In genomic region chr6:137883400-137883888, GRCh38 we compare ENCODE assay signal across 11 cellular contexts. TPM values are rescaled to one million over a fixed set of nuclear protein-coding genes. Genes with fewer than 3 reads are reported as not detected.
DNase-seq lines count a peak whose midpoint lies in the region; ATAC-seq, FAIRE-seq and TF ChIP-seq lines count a peak whose summit lies in the region.
"Had no signal": no experiment of that assay in that cellular context is flagged by ENCODE, and none has a peak within 500 bp of the region (broad histone marks: within the 10 kb centered on the region; RNA-seq: fewer than 3 reads in every experiment).

No MANE protein-coding gene starts in this region.

- H4K20me1 ChIP-seq in Loucy (ENCODE audit: insufficient read depth, low read length, poor library complexity, severe bottlenecking), result no peaks in the 10 kb centered on the region

- H3K4me3 Mint-ChIP-seq in CD4-positive, alpha-beta T cell, result peak overlapping the region; percentile 85

- POLR2A ChIA-PET in CD4-positive, alpha-beta T cell (lab: Charles Lee), result interaction anchor here (0.8 to 6.5 kb wide), 5 partner anchors 8 to 175 kb away, joined by 3 to 55 read pairs (median 4); partner anchors contain the start of gene TNFAIP3

- peak; percentile 35 for ATAC-seq in CD4-positive, alpha-beta T cell (ENCODE audit: poor library complexity)
- ATAC-seq in GM21576 (IDR thresholded peaks at IDR 0.05; ENCODE audit: unreplicated experiment) (no peak), GM19395 (IDR thresholded peaks at IDR 0.05; ENCODE audit: unreplicated experiment) (no peak)

- FAIRE-seq in GM19239 (lab: Jason Lieb, UNC), result no peak
- no peak for FAIRE-seq in RCC 7860 (lab: Jason Lieb, UNC)

- CTCF ChIA-PET in CD4-positive, alpha-beta T cell (lab: Charles Lee), result interaction anchor here (1.3 to 2.3 kb wide), 3 partner anchors 17 to 84 kb away, joined by 3 to 11 read pairs (median 3); partner anchors contain the start of gene TNFAIP3

- H3K36me3 ChIP-seq in Loucy (ENCODE audit: insufficient read depth, low read length) (peaks cover 41% of the 10 kb centered on the region), mesodermal cell (ENCODE audit: control insufficient read depth, insufficient read depth, low read length) (peaks cover 41% of the 10 kb centered on the region)

- H3K4me1 ChIP-seq in Loucy (ENCODE audit: insufficient read depth, low read length, poor library complexity, severe bottlenecking) (peaks cover 44% of the 10 kb centered on the region), mesodermal cell (ENCODE audit: control insufficient read depth, insufficient read depth, low read length, poor library complexity, severe bottlenecking) (peaks cover 14% of the 10 kb centered on the region)

- TF ChIP-seq CTCF in CD4-positive, alpha-beta T cell (IDR thresholded peaks at IDR 0.05), result no peak
- no peak for TF ChIP-seq CTCF in Loucy (conservative IDR thresholded peaks at IDR 0.05; ENCODE audit: low read length)

- H3K9me3 ChIP-seq in CD4-positive, alpha-beta T cell (ENCODE audit: control insufficient read depth, low read length), result no peaks in the 10 kb centered on the region
- H3K9me3 ChIP-seq in Loucy (ENCODE audit: insufficient read depth, low read depth, low read length) (peaks cover 3% of the 10 kb centered on the region; the same call in 1 of the 2 replicates), mesodermal cell (ENCODE audit: control insufficient read depth, low read length) (no peaks in the 10 kb centered on the region)

- H3K4me2 ChIP-seq in Loucy (ENCODE audit: low read depth, low read length, poor library complexity, severe bottlenecking), result peak overlapping the region; percentile 51

- H3K27me3 ChIP-seq in CD4-positive, alpha-beta T cell (ENCODE audit: control insufficient read depth, insufficient read depth, low read length), result no peaks in the 10 kb centered on the region
- H3K27me3 ChIP-seq in Loucy (ENCODE audit: insufficient read depth, low read length, poor library complexity, severe bottlenecking), result no peaks in the 10 kb centered on the region

- H3K4me3 ChIP-seq in Loucy (ENCODE audit: low read length, poor library complexity, severe bottlenecking) (peak overlapping the region; percentile 46), mesodermal cell (ENCODE audit: extremely low read depth, insufficient read depth, low read length, poor library complexity, severe bottlenecking) (no peak overlapping the region)

- H3K27me3 Mint-ChIP-seq in CD4-positive, alpha-beta T cell, result peaks cover 8% of the 10 kb centered on the region

- 85 to 92% methylated on average over 2 to 3 of the region's 6 CpGs for WGBS in mesodermal cell (ENCODE audit: insufficient coverage in 2 of 2), 2 experiments

- H3K9ac ChIP-seq in Loucy (ENCODE audit: low read depth, low read length, poor library complexity, severe bottlenecking), result peak overlapping the region; percentile 67

- H3K9me2 ChIP-seq in Loucy (replicated peaks; ENCODE audit: low read depth, low read length), result no peaks in the 10 kb centered on the region

- H3K9me3 Mint-ChIP-seq in CD4-positive, alpha-beta T cell, result peaks cover 3% of the 10 kb centered on the region

- peak in 4 of 10 experiments; percentile 43 to 71 (median 51) for DNase-seq in CD4-positive, alpha-beta T cell
- DNase-seq in amniotic epithelial cell (ENCODE audit: low read depth) (peak; percentile 79), GM19239 (ENCODE audit: insufficient read length, low spot score) (no peak), RCC 7860 (ENCODE audit: low spot score) (no peak)
- DNase-seq: DMS79 treated with DMSO at 0.1 percent for 48 hours; NCI-H446; stimulated activated CD4-positive, alpha-beta T cell treated with anti-CD3 and anti-CD28 coated beads, Interleukin-2, amount 100 ng/mL, for 24 hours had no signal

- H2AFZ ChIP-seq in Loucy (ENCODE audit: low read length), result peak overlapping the region; percentile 24; the same call in 1 of the 2 replicates

- peaks cover 6% of the 10 kb centered on the region; the same call in 1 of the 2 replicates for H3K79me2 ChIP-seq in Loucy (ENCODE audit: insufficient read depth, low read length)

- intact Hi-C loops in CD4-positive, alpha-beta T cell (cut with DNase I, micrococcal nuclease), result loop anchor here in 1 of 2 experiments (2.0 to 5.0 kb wide), 5 partner anchors 15 to 224 kb away; partner anchors contain the start of gene PERP

- peak overlapping the region; percentile 95 for H3K27ac Mint-ChIP-seq in CD4-positive, alpha-beta T cell

- H3K36me3 Mint-ChIP-seq in CD4-positive, alpha-beta T cell (ENCODE audit: low read depth), result peaks cover 63% of the 10 kb centered on the region

- peak overlapping the region; percentile 23 for H3K27ac ChIP-seq in CD4-positive, alpha-beta T cell (ENCODE audit: low read depth, low read length)
- peak overlapping the region; percentile 45 for H3K27ac ChIP-seq in mesodermal cell (ENCODE audit: low read depth, low read length, severe bottlenecking)

- peaks cover 63% of the 10 kb centered on the region for H3K4me1 Mint-ChIP-seq in CD4-positive, alpha-beta T cell (ENCODE audit: low read depth)

- H3F3A ChIP-seq in Loucy (ENCODE audit: low read depth), result peaks cover 7% of the 10 kb centered on the region; the same call in 1 of the 2 replicates

RNA-seq across cellular contexts. Expression of gene TNFAIP3, which starts 16.4 kb away (rescaled TPM):
- total RNA-seq in CD4-positive, alpha-beta T cell, result 1,000 to 10,000 TPM; 3,816 to 3,885 TPM
- polyA plus RNA-seq in mesodermal cell (2013, experiment 1 of 2), result 18.1 TPM
- 14.6 TPM for polyA plus RNA-seq in mesodermal cell (2013, experiment 2 of 2)
